Comparison of ENCODE assay signal across 10 cellular contexts in genomic region chr7:70040971-70041766, GRCh38.
DNase-seq lines count a peak whose midpoint lies in the region; ATAC-seq, FAIRE-seq and TF ChIP-seq lines count a peak whose summit lies in the region.
"Had no signal": no experiment of that assay in that cellular context is flagged by ENCODE, and none has a peak within 500 bp of the region (broad histone marks: within the 10 kb centered on the region; RNA-seq: fewer than 3 reads in every experiment).

No MANE protein-coding gene starts in this region.

- H3K79me2 ChIP-seq in Loucy (ENCODE audit: insufficient read depth, low read length), result peaks cover 10% of the 10 kb centered on the region; the same call in 1 of the 2 replicates
- H3K79me2 ChIP-seq in K562 (ENCODE audit: control insufficient read depth, insufficient read depth, low read length), result no peaks in the 10 kb centered on the region

- H2AFZ ChIP-seq in Loucy (ENCODE audit: low read length), result no peak overlapping the region
- H2AFZ ChIP-seq in K562 (ENCODE audit: low read depth, low read length), result no peak overlapping the region

- no peaks in the 10 kb centered on the region for H3K27me3 Mint-ChIP-seq in T-helper 2 cell treated with Interferon-gamma antibody and Interleukin-4, amounts not matched to agents 5 μg/mL and 100 μg/mL, for 36 hours (ENCODE audit: low read depth)
- H3K27me3 Mint-ChIP-seq: activated B cell treated with CpG ODN at 0.5 μM for 24 hours had no signal

- POLR2A ChIA-PET in K562 (lab: Yijun Ruan, JAX), result no interaction called here

- H3K9me3 Mint-ChIP-seq in T-helper 2 cell treated with Interferon-gamma antibody and Interleukin-4, amounts not matched to agents 5 μg/mL and 100 μg/mL, for 36 hours, result no peaks in the 10 kb centered on the region
- H3K9me3 Mint-ChIP-seq: activated B cell treated with CpG ODN at 0.5 μM for 24 hours had no signal

- no peaks in the 10 kb centered on the region for H3K4me1 Mint-ChIP-seq in T-helper 2 cell treated with Interferon-gamma antibody and Interleukin-4, amounts not matched to agents 5 μg/mL and 100 μg/mL, for 36 hours (ENCODE audit: low read depth)

- H4K20me1 ChIP-seq in Loucy (ENCODE audit: insufficient read depth, low read length, poor library complexity, severe bottlenecking), result peaks cover 5% of the 10 kb centered on the region
- no peaks in the 10 kb centered on the region for H4K20me1 ChIP-seq in K562 (replicated peaks; ENCODE audit: control insufficient read depth, insufficient read depth, low read length)

- H3K9me1 ChIP-seq in K562 (ENCODE audit: control insufficient read depth, insufficient read depth, low read length), result no peaks in the 10 kb centered on the region

- BruUV-seq in K562 (replicated peaks; lab: Mats Ljungman, UMichigan), result no TSS peak

- H3K27ac Mint-ChIP-seq in T-helper 2 cell treated with Interferon-gamma antibody and Interleukin-4, amounts not matched to agents 5 μg/mL and 100 μg/mL, for 36 hours, result no peak overlapping the region
- H3K27ac Mint-ChIP-seq: activated B cell treated with CpG ODN at 0.5 μM for 24 hours had no signal

- H3K9ac ChIP-seq in Loucy (ENCODE audit: low read depth, low read length, poor library complexity, severe bottlenecking), result no peak overlapping the region
- no peak overlapping the region for H3K9ac ChIP-seq in K562 (ENCODE audit: insufficient read depth in 1 of 2, low read depth in 2 of 2, low read length in 2 of 2)

- TF ChIP-seq RAD21 in K562 (CRISPR knock-in tag; conservative IDR thresholded peaks at IDR 0.05 in 1 of 2, IDR thresholded peaks at IDR 0.05 in 1 of 2), result peak; percentile 22 to 40; a peak in 2 of 4 replicates

- in situ Hi-C loops in K562 (cut with MboI), result no loop called here

- TF ChIP-seq POLR2A in K562 (conservative IDR thresholded peaks at IDR 0.05) (no peak), suprapubic skin (IDR thresholded peaks at IDR 0.05) (no peak)

- TF ChIP-seq EP300 in K562 (IDR thresholded peaks at IDR 0.05; ENCODE audit: low read length) (no peak), suprapubic skin (IDR thresholded peaks at IDR 0.05) (no peak)

- H3K36me3 Mint-ChIP-seq in T-helper 2 cell treated with Interferon-gamma antibody and Interleukin-4, amounts not matched to agents 5 μg/mL and 100 μg/mL, for 36 hours (ENCODE audit: low read depth), result no peaks in the 10 kb centered on the region

- no peaks in the 10 kb centered on the region for H3K27me3 ChIP-seq in BE2C
- H3K27me3 ChIP-seq in Loucy (ENCODE audit: insufficient read depth, low read length, poor library complexity, severe bottlenecking), result no peaks in the 10 kb centered on the region
- no peaks in the 10 kb centered on the region for H3K27me3 ChIP-seq in K562 (ENCODE audit: control insufficient read depth in 2 of 2, insufficient read depth in 2 of 2, low read length in 2 of 2)
- H3K27me3 ChIP-seq in suprapubic skin, result no peaks in the 10 kb centered on the region

- no peaks in the 10 kb centered on the region; the same call in 1 of the 2 replicates for H3F3A ChIP-seq in Loucy (ENCODE audit: low read depth)

- no peak for FAIRE-seq in K562 (lab: Jason Lieb, UNC)

- CTCF ChIA-PET in K562 (lab: Yijun Ruan, JAX; ENCODE audit: low intra/inter-chr PET ratio), result no interaction called here

- H3K4me3 ChIP-seq in BE2C (ENCODE audit: low read depth, low read length) (no peak overlapping the region), Loucy (ENCODE audit: low read length, poor library complexity, severe bottlenecking) (no peak overlapping the region), K562 (no peak overlapping the region), suprapubic skin (no peak overlapping the region)

- no peak for ATAC-seq in K562
- no peak for ATAC-seq in left colon

- H3K4me1 ChIP-seq in BE2C (peaks cover 32% of the 10 kb centered on the region), Loucy (ENCODE audit: insufficient read depth, low read length, poor library complexity, severe bottlenecking) (peaks cover 17% of the 10 kb centered on the region), K562 (replicated peaks in 1 of 2; ENCODE audit: control insufficient read depth in 2 of 2, insufficient read depth in 2 of 2, low read length in 2 of 2) (no peaks in the 10 kb centered on the region), suprapubic skin (peaks cover 11% of the 10 kb centered on the region)

- no peaks in the 10 kb centered on the region for H3K9me2 ChIP-seq in Loucy (replicated peaks; ENCODE audit: low read depth, low read length)

- H3K27ac ChIP-seq in K562 (ENCODE audit: extremely low read depth, low read depth, low read length) (no peak overlapping the region), suprapubic skin (no peak overlapping the region)
- H3K27ac ChIP-seq: HL-60 had no signal

- TF ChIP-seq CTCF in BE2C (IDR thresholded peaks at IDR 0.05; ENCODE audit: low read depth, low read length) (peak; percentile 58), Loucy (conservative IDR thresholded peaks at IDR 0.05; ENCODE audit: low read length) (peak; percentile 65), K562 (IDR thresholded peaks at IDR 0.05 in 2 of 3, conservative IDR thresholded peaks at IDR 0.05 in 1 of 3; ENCODE audit: insufficient read depth in 2 of 3, low read depth in 1 of 3, low read length in 3 of 3) (peak in 1 of 3 experiments; percentile 52; a peak in 3 of 6 replicates), suprapubic skin (IDR thresholded peaks at IDR 0.05) (no peak)

- no peaks in the 10 kb centered on the region for H3K36me3 ChIP-seq in BE2C
- no peaks in the 10 kb centered on the region for H3K36me3 ChIP-seq in Loucy (ENCODE audit: insufficient read depth, low read length)
- no peaks in the 10 kb centered on the region for H3K36me3 ChIP-seq in K562 (ENCODE audit: control insufficient read depth, insufficient read depth, low read length)
- no peaks in the 10 kb centered on the region for H3K36me3 ChIP-seq in suprapubic skin

- intact Hi-C loops in K562 (cut with micrococcal nuclease) (no loop called here), left colon (cut with DNase I, micrococcal nuclease) (no loop called here)

- H3K9me3 ChIP-seq in BE2C (no peaks in the 10 kb centered on the region), Loucy (ENCODE audit: insufficient read depth, low read depth, low read length) (no peaks in the 10 kb centered on the region), K562 (replicated peaks; ENCODE audit: control insufficient read depth, insufficient read depth, low read depth, low read length) (no peaks in the 10 kb centered on the region), suprapubic skin (no peaks in the 10 kb centered on the region)

- DNase-seq in BE2C (no peak), K562 (ENCODE audit: extremely low read depth in 1 of 4, low spot score in 3 of 4) (peak in 1 of 4 experiments; percentile 12), medulla oblongata (ENCODE audit: extremely low spot score) (peak; percentile 40), suprapubic skin (ENCODE audit: low spot score in 2 of 2) (no peak), left colon (no peak)
- DNase-seq in activated CD4-positive, alpha-beta T cell treated with anti-CD3 and anti-CD28 coated beads, Interleukin-2, amount 50 U/mL, for 1 hour, result no peak
- no peak for DNase-seq in T-helper 2 cell treated with Interferon-gamma antibody and Interleukin-4, amounts not matched to agents 5 μg/mL and 100 μg/mL, for 36 hours (ENCODE audit: low spot score)
- DNase-seq: activated B cell treated with CpG ODN at 0.5 μM for 24 hours had no signal

- H3K4me2 ChIP-seq in Loucy (ENCODE audit: low read depth, low read length, poor library complexity, severe bottlenecking), result no peak overlapping the region
- H3K4me2 ChIP-seq in K562 (ENCODE audit: insufficient read depth, low read length), result no peak overlapping the region

- H3K4me3 Mint-ChIP-seq in T-helper 2 cell treated with Interferon-gamma antibody and Interleukin-4, amounts not matched to agents 5 μg/mL and 100 μg/mL, for 36 hours, result no peak overlapping the region
- H3K4me3 Mint-ChIP-seq: activated B cell treated with CpG ODN at 0.5 μM for 24 hours had no signal

TF ChIP-seq in K562, 482 proteins besides CTCF, POLR2A, EP300 and RAD21:
- TF ChIP-seq SMC3 (conservative IDR thresholded peaks at IDR 0.05; ENCODE audit: insufficient read depth, low read depth, low read length) (no peak), CEBPG (CRISPR knock-in tag; IDR thresholded peaks at IDR 0.05) (no peak), CEBPG (tag; conservative IDR thresholded peaks at IDR 0.05 in 1 of 2, IDR thresholded peaks at IDR 0.05 in 1 of 2) (0 out of 4 replicates have a peak, but pooled peaks of 1 of the 2 experiments have one; percentile 41)

Comparison
In these comparisons a context has a peak if more than half of its experiments do, and no peak if none do; other contexts are left out.
1. CTCF ChIP-seq: peak in BE2C (single experiment) and Loucy (single experiment); none in suprapubic skin (0 of 2).